Comparison of ENCODE assay signal across 26 cellular contexts in genomic region chr12:122856999-122857671, GRCh38. TPM values are rescaled to one million over a fixed set of nuclear protein-coding genes. Genes with fewer than 3 reads are reported as not detected.
DNase-seq lines count a peak whose midpoint lies in the region; ATAC-seq and TF ChIP-seq lines count a peak whose summit lies in the region.
"Had no signal": no experiment of that assay in that cellular context is flagged by ENCODE, and none has a peak within 500 bp of the region (broad histone marks: within the 10 kb centered on the region; RNA-seq: fewer than 3 reads in every experiment).

No MANE protein-coding gene starts in this region.

- WGBS in spleen, 5 donors = 89 to 94% (median 92%) methylated on average over 24 of the region's 24 CpGs

- peaks cover 3% of the 10 kb centered on the region for H3K27me3 Mint-ChIP-seq in endothelial cell (ENCODE audit: unreplicated experiment)
- H3K27me3 Mint-ChIP-seq: activated CD4-positive, alpha-beta memory T cell treated with anti-CD3 and anti-CD28 coated beads, Interleukin-2, amount 10 ng/mL, durations not matched to agents 7 days and 5 days; activated naive CD4-positive, alpha-beta T cell treated with anti-CD3 and anti-CD28 coated beads, Interleukin-2, amount 10 ng/mL, durations not matched to agents 7 days and 5 days; natural killer cell treated with Interleukin-12 subunit alpha and Interleukin-12 subunit beta and Interleukin-15 and Interleukin-18, amount 100 ng/mL, for 72 hours had no signal

- TF ChIP-seq POLR2A in spleen (IDR thresholded peaks at IDR 0.05) = no peak

- TF ChIP-seq CTCF in endothelial cell (IDR thresholded peaks at IDR 0.05; ENCODE audit: unreplicated experiment) (no peak), spleen (IDR thresholded peaks at IDR 0.05 in 8 of 11, conservative IDR thresholded peaks at IDR 0.05 in 3 of 11) (no peak)

- ATAC-seq in HG03457 (IDR thresholded peaks at IDR 0.05; ENCODE audit: unreplicated experiment) (no peak), GM18498 (IDR thresholded peaks at IDR 0.05; ENCODE audit: unreplicated experiment) (no peak)
- ATAC-seq: gastroesophageal sphincter; natural killer cell treated with Interleukin-12 subunit alpha and Interleukin-12 subunit beta and Interleukin-15 and Interleukin-18, amount 100 ng/mL, for 72 hours; sciatic nerve; stimulated activated naive CD8-positive, alpha-beta T cell treated with anti-CD3 and anti-CD28 coated beads, Interleukin-15, Interleukin-2, amounts not matched to agents 100 U/mL and 50 U/mL, for 24 hours; WTC11 had no signal

- DNase-seq in ELR (ENCODE audit: low read depth) (peak; percentile 44), NCI-H2227 treated with DMSO at 0.1 percent for 48 hours (lab: John Stamatoyannopoulos, UW) (peak; percentile 28), endothelial cell (ENCODE audit: low spot score) (no peak), spleen (peak; percentile 69), GOT3 (lab: John Stamatoyannopoulos, UW) (no peak)
- no peak for DNase-seq in stimulated activated CD4-positive, alpha-beta T cell treated with anti-CD3 and anti-CD28 coated beads, Interleukin-15, amount 100 ng/mL, for 24 hours
- DNase-seq: activated CD4-positive, alpha-beta memory T cell treated with anti-CD3 and anti-CD28 coated beads, Interleukin-2, amount 10 ng/mL, durations not matched to agents 7 days and 5 days; activated naive CD4-positive, alpha-beta T cell treated with anti-CD3 and anti-CD28 coated beads, Interleukin-2, amount 10 ng/mL, durations not matched to agents 7 days and 5 days; activated T-cell treated with anti-CD3 and anti-CD28 coated beads, Interleukin-2, amount 50 U/mL, for 1 hour; cortex of kidney; DMS 273 treated with DMSO at 0.1 percent for 48 hours; MG63; NCI-H774; PC-9; SJCRH30; stimulated activated naive CD8-positive, alpha-beta T cell treated with anti-CD3 and anti-CD28 coated beads, Interleukin-15, Interleukin-2, amounts not matched to agents 100 U/mL and 50 U/mL, for 24 hours; trophoblast cell had no signal

- H3K4me1 ChIP-seq in spleen = peaks cover 13 to 29% (median 20%) of the 10 kb centered on the region in 6 donors
- H3K4me1 ChIP-seq: SJCRH30 had no signal

- H3K9me3 Mint-ChIP-seq in endothelial cell (ENCODE audit: unreplicated experiment) = no peaks in the 10 kb centered on the region
- H3K9me3 Mint-ChIP-seq: activated CD4-positive, alpha-beta memory T cell treated with anti-CD3 and anti-CD28 coated beads, Interleukin-2, amount 10 ng/mL, durations not matched to agents 7 days and 5 days; activated naive CD4-positive, alpha-beta T cell treated with anti-CD3 and anti-CD28 coated beads, Interleukin-2, amount 10 ng/mL, durations not matched to agents 7 days and 5 days; mesothelial cell of epicardium; natural killer cell treated with Interleukin-12 subunit alpha and Interleukin-12 subunit beta and Interleukin-15 and Interleukin-18, amount 100 ng/mL, for 72 hours; WTC11 had no signal

- H3K27ac ChIP-seq in spleen = no peak overlapping the region
- H3K27ac ChIP-seq: gastroesophageal sphincter, parathyroid adenoma, PC-9, SJCRH30 had no signal

- intact Hi-C loops in spleen (cut with DNase I; ENCODE audit: low total_unique reads) = loop anchor here (10.0 kb wide), 1 partner anchor 378 kb away; the partner anchor contains the start of genes MPHOSPH9 and MTRFR

- peaks cover 4% of the 10 kb centered on the region for H3K4me1 Mint-ChIP-seq in endothelial cell (ENCODE audit: unreplicated experiment)
- H3K4me1 Mint-ChIP-seq: activated CD4-positive, alpha-beta memory T cell treated with anti-CD3 and anti-CD28 coated beads, Interleukin-2, amount 10 ng/mL, durations not matched to agents 7 days and 5 days; activated naive CD4-positive, alpha-beta T cell treated with anti-CD3 and anti-CD28 coated beads, Interleukin-2, amount 10 ng/mL, durations not matched to agents 7 days and 5 days; mesothelial cell of epicardium had no signal

- no peaks in the 10 kb centered on the region for H3K9me3 ChIP-seq in spleen
- H3K9me3 ChIP-seq: BLaER1 treated with 17β-estradiol and CSF1 and Interleukin-3, amounts not matched to agents 10 nM and 100 nM; gastroesophageal sphincter; MG63; SJCRH30 had no signal

- no peaks in the 10 kb centered on the region for H3K27me3 ChIP-seq in spleen (replicated peaks in 1 of 7)
- H3K27me3 ChIP-seq: gastroesophageal sphincter, MG63, SJCRH30 had no signal

- no peak overlapping the region for H3K4me3 ChIP-seq in spleen
- H3K4me3 ChIP-seq: BLaER1 treated with 17β-estradiol and CSF1 and Interleukin-3, amounts not matched to agents 10 nM and 100 nM; gastroesophageal sphincter; MG63; PC-9; SJCRH30 had no signal

- peak overlapping the region; percentile 79 for H3K4me3 Mint-ChIP-seq in endothelial cell (ENCODE audit: unreplicated experiment)
- H3K4me3 Mint-ChIP-seq: activated CD4-positive, alpha-beta memory T cell treated with anti-CD3 and anti-CD28 coated beads, Interleukin-2, amount 10 ng/mL, durations not matched to agents 7 days and 5 days; activated naive CD4-positive, alpha-beta T cell treated with anti-CD3 and anti-CD28 coated beads, Interleukin-2, amount 10 ng/mL, durations not matched to agents 7 days and 5 days; mesothelial cell of epicardium; natural killer cell treated with Interleukin-12 subunit alpha and Interleukin-12 subunit beta and Interleukin-15 and Interleukin-18, amount 100 ng/mL, for 72 hours; WTC11 had no signal

- no peak overlapping the region for H3K27ac Mint-ChIP-seq in endothelial cell (ENCODE audit: unreplicated experiment)
- H3K27ac Mint-ChIP-seq: activated CD4-positive, alpha-beta memory T cell treated with anti-CD3 and anti-CD28 coated beads, Interleukin-2, amount 10 ng/mL, durations not matched to agents 7 days and 5 days; activated naive CD4-positive, alpha-beta T cell treated with anti-CD3 and anti-CD28 coated beads, Interleukin-2, amount 10 ng/mL, durations not matched to agents 7 days and 5 days; mesothelial cell of epicardium; natural killer cell treated with Interleukin-12 subunit alpha and Interleukin-12 subunit beta and Interleukin-15 and Interleukin-18, amount 100 ng/mL, for 72 hours; WTC11 had no signal

- H3K36me3 Mint-ChIP-seq in endothelial cell (ENCODE audit: low read depth, unreplicated experiment) = peaks cover 17% of the 10 kb centered on the region
- H3K36me3 Mint-ChIP-seq: natural killer cell treated with Interleukin-12 subunit alpha and Interleukin-12 subunit beta and Interleukin-15 and Interleukin-18, amount 100 ng/mL, for 72 hours; WTC11 had no signal

- H3K36me3 ChIP-seq in spleen = peaks cover 0 to 93% (median 37%) of the 10 kb centered on the region in 6 donors
- H3K36me3 ChIP-seq: MG63, SJCRH30 had no signal

RNA-seq across cellular contexts. Expression of gene HIP1R, which starts 21.9 kb away (rescaled TPM):
- total RNA-seq in endothelial cell (ENCODE audit: unreplicated experiment) (117 TPM), spleen (10 to 100 TPM; 40.3 to 65.2 (median 48.0) TPM)
- 10 to 100 TPM; 42.2 to 65.9 (median 65.1) TPM for polyA plus RNA-seq in spleen

RNA-seq across cellular contexts. Expression of gene VPS37B, which starts 38.8 kb away (rescaled TPM):
- 13.8 TPM for total RNA-seq in endothelial cell (ENCODE audit: unreplicated experiment)
- total RNA-seq in spleen = 10 to 100 TPM; 43.4 to 67.5 (median 54.2) TPM
- 10 to 100 TPM; 24.8 to 42.7 (median 29.6) TPM for polyA plus RNA-seq in spleen

Comparison
In these comparisons a context has a peak if more than half of its experiments do, and no peak if none do; other contexts are left out.
1. DNase-seq: peak in ELR (single experiment), NCI-H2227 treated with DMSO at 0.1 percent for 48 hours (single experiment) and spleen (single experiment); none in endothelial cell (single experiment), GOT3 (single experiment) and stimulated activated CD4-positive, alpha-beta T cell treated with anti-CD3 and anti-CD28 coated beads, Interleukin-15, amount 100 ng/mL, for 24 hours (single experiment).